1 cellular context compared by ENCODE assay signal in genomic region chr1:19287436-19288185, GRCh38.
TF ChIP-seq lines count a peak whose summit lies in the region.

No MANE protein-coding gene starts in this region.

TF ChIP-seq in H1, 55 proteins besides CTCF, POLR2A, EP300 and RAD21:
- TF ChIP-seq, protein P1, sequence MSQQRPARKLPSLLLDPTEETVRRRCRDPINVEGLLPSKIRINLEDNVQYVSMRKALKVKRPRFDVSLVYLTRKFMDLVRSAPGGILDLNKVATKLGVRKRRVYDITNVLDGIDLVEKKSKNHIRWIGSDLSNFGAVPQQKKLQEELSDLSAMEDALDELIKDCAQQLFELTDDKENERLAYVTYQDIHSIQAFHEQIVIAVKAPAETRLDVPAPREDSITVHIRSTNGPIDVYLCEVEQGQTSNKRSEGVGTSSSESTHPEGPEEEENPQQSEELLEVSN (IDR thresholded peaks at IDR 0.05) = no peak
- TF ChIP-seq JUND (IDR thresholded peaks at IDR 0.05; ENCODE audit: low read length) (no peak), SUZ12 (IDR thresholded peaks at IDR 0.05; ENCODE audit: low read length) (no peak), RBBP5 (IDR thresholded peaks at IDR 0.05; ENCODE audit: borderline replicate concordance, low read depth, low read length) (no peak), PHF8 (conservative IDR thresholded peaks at IDR 0.05; ENCODE audit: low read depth, low read length) (no peak), BRCA1 (IDR thresholded peaks at IDR 0.05; ENCODE audit: low read depth, low read length) (no peak)
TF ChIP-seq in H1: peak in this region for 0.
